ENCODE assay signal across 17 cellular contexts in the genomic region with DNA sequence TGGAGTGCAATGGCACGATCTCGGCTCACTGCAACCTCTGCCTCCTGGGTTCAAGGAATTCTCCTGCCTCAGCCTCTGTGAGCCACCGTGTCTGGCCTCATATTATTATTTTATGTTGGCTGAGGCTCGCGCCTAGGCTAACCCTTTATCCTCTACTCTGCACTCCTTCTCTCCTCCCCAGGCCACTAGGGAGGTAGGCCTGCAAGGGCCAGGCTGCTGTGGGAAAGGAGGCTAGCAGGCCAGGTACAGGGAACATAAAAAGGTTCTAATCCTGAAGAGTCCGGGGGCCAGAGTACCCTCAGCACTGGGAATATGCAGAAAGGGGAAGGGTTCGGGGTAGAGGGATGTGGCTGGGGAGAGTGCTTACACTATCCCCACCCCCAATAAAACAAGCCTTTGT. TPM values are rescaled to one million over a fixed set of nuclear protein-coding genes. Genes with fewer than 3 reads are reported as not detected.
A peak's percentile ranks its signal among the peaks of the same experiment; 100 is the strongest.
DNase-seq lines count a peak whose midpoint lies in the region; ATAC-seq and TF ChIP-seq lines count a peak whose summit lies in the region.
"Had no signal": no experiment of that assay in that cellular context is flagged by ENCODE, and none has a peak within 500 bp of the region (broad histone marks: within the 10 kb centered on the region; RNA-seq: fewer than 3 reads in every experiment).

No MANE protein-coding gene starts in this region.

- H3K36me3 ChIP-seq in cardiac muscle cell (peaks cover 36% of the 10 kb centered on the region), GM23338 (ENCODE audit: insufficient read depth) (no peaks in the 10 kb centered on the region)
- H3K36me3 ChIP-seq: BLaER1 had no signal

- H3K9me3 ChIP-seq in cardiac muscle cell (ENCODE audit: low read depth) = no peaks in the 10 kb centered on the region
- H3K9me3 ChIP-seq in right cardiac atrium (ENCODE audit: control insufficient read depth, low read length) = no peaks in the 10 kb centered on the region
- H3K9me3 ChIP-seq: BLaER1 had no signal

- H3K9me2 ChIP-seq in GM23338 (ENCODE audit: insufficient read depth) = no peaks in the 10 kb centered on the region

- no peaks in the 10 kb centered on the region for H3K27me3 Mint-ChIP-seq in GM23338 (ENCODE audit: insufficient read depth, low read depth, poor library complexity)
- no peaks in the 10 kb centered on the region for H3K27me3 Mint-ChIP-seq in mesothelial cell of epicardium (ENCODE audit: low read depth)
- H3K27me3 Mint-ChIP-seq: CD8-positive, alpha-beta memory T cell had no signal

- no peaks in the 10 kb centered on the region for H3K27me3 ChIP-seq in cardiac muscle cell
- H3K27me3 ChIP-seq in GM23338 (ENCODE audit: insufficient read depth) = no peaks in the 10 kb centered on the region
- H3K27me3 ChIP-seq in right cardiac atrium (ENCODE audit: control insufficient read depth, insufficient read depth) = no peaks in the 10 kb centered on the region
- H3K27me3 ChIP-seq: BLaER1 had no signal

- H3K4me3 ChIP-seq in cardiac muscle cell = no peak overlapping the region
- H3K4me3 ChIP-seq in GM23338 = no peak overlapping the region
- no peak overlapping the region for H3K4me3 ChIP-seq in right cardiac atrium (ENCODE audit: low read length)
- H3K4me3 ChIP-seq: BLaER1 had no signal

- H3K4me3 Mint-ChIP-seq in GM23338 (no peak overlapping the region), mesothelial cell of epicardium (no peak overlapping the region)
- H3K4me3 Mint-ChIP-seq: CD8-positive, alpha-beta memory T cell; HFFc6 had no signal

- H3K36me3 Mint-ChIP-seq in GM23338 (ENCODE audit: low read depth) (peaks cover 8% of the 10 kb centered on the region), mesothelial cell of epicardium (peaks cover 7% of the 10 kb centered on the region)
- H3K36me3 Mint-ChIP-seq: CD8-positive, alpha-beta memory T cell had no signal

- no peaks in the 10 kb centered on the region for H4K20me1 ChIP-seq in GM23338 (replicated peaks; ENCODE audit: insufficient read depth)
- H4K20me1 ChIP-seq: BLaER1 had no signal

- no peak overlapping the region for H2AFZ ChIP-seq in GM23338

- WGBS in right cardiac atrium = 75% methylated on average over 7 of the region's 7 CpGs

- intact Hi-C loops in left ventricle myocardium superior (cut with micrococcal nuclease) (no loop called here), right cardiac atrium (cut with DNase I) (no loop called here)

- H3K27ac ChIP-seq in cardiac muscle cell (peak overlapping the region; percentile 95), GM23338 (ENCODE audit: low read depth) (no peak overlapping the region), right cardiac atrium (ENCODE audit: low read length) (peak overlapping the region; percentile 57)
- H3K27ac ChIP-seq: BLaER1 had no signal

- peaks cover 34% of the 10 kb centered on the region for H3K79me2 ChIP-seq in GM23338 (replicated peaks; ENCODE audit: insufficient read depth)

- H3K4me2 ChIP-seq in GM23338 = no peak overlapping the region
- H3K4me2 ChIP-seq: BLaER1 had no signal

- no peak overlapping the region for H3K27ac Mint-ChIP-seq in GM23338
- H3K27ac Mint-ChIP-seq in mesothelial cell of epicardium = peak overlapping the region; percentile 78
- H3K27ac Mint-ChIP-seq: CD8-positive, alpha-beta memory T cell; HFFc6 had no signal

- DNase-seq in cardiac muscle cell (ENCODE audit: low read depth in 1 of 2, low spot score in 1 of 2) = no peak
- DNase-seq in left ventricle myocardium superior = no peak
- DNase-seq in GM23338 (ENCODE audit: low spot score) = no peak
- DNase-seq in right cardiac atrium = no peak
- DNase-seq in mesothelial cell of epicardium (ENCODE audit: low spot score in 2 of 2, unreplicated experiment in 2 of 2) = no peak
- DNase-seq: 8988T; AML-193; Caco-2; CD8-positive, alpha-beta memory T cell; DND-41; GF-D8; HCEC 1CT; HFFc6 had no signal

- no peak for ATAC-seq in left ventricle myocardium superior
- ATAC-seq in GM23338 = peak; percentile 19; the same call in 2 of the 3 replicates
- no peak for ATAC-seq in right cardiac atrium
- ATAC-seq in GM21423 (IDR thresholded peaks at IDR 0.05; ENCODE audit: unreplicated experiment) = no peak
- no peak for ATAC-seq in HG03378 (IDR thresholded peaks at IDR 0.05; ENCODE audit: unreplicated experiment)
- no peak for ATAC-seq in HG02588 (IDR thresholded peaks at IDR 0.05; ENCODE audit: unreplicated experiment)

- H3K4me1 ChIP-seq in cardiac muscle cell (ENCODE audit: low read depth) (peaks cover 85% of the 10 kb centered on the region), GM23338 (ENCODE audit: insufficient read depth) (peaks cover 41% of the 10 kb centered on the region), right cardiac atrium (ENCODE audit: control insufficient read depth, insufficient read depth, low read length) (peaks cover 5% of the 10 kb centered on the region)
- H3K4me1 ChIP-seq: BLaER1 had no signal

- H3K9me3 Mint-ChIP-seq in GM23338 (no peaks in the 10 kb centered on the region), mesothelial cell of epicardium (no peaks in the 10 kb centered on the region)
- H3K9me3 Mint-ChIP-seq: CD8-positive, alpha-beta memory T cell; HFFc6 had no signal

- no peaks in the 10 kb centered on the region for H3F3A ChIP-seq in GM23338 (replicated peaks; ENCODE audit: low read depth)

- TF ChIP-seq CTCF in cardiac muscle cell (IDR thresholded peaks at IDR 0.05; ENCODE audit: low read depth, low read length) (no peak), GM23338 (conservative IDR thresholded peaks at IDR 0.05; ENCODE audit: low read depth in 2 of 2) (no peak), mesothelial cell of epicardium (IDR thresholded peaks at IDR 0.05; ENCODE audit: unreplicated experiment) (no peak)

- H3K4me1 Mint-ChIP-seq in GM23338 (peaks cover 27% of the 10 kb centered on the region), mesothelial cell of epicardium (peaks cover 59% of the 10 kb centered on the region)
- H3K4me1 Mint-ChIP-seq: CD8-positive, alpha-beta memory T cell had no signal

TF ChIP-seq in GM23338, 12 proteins besides CTCF, POLR2A, EP300 and RAD21 (continues in another document):
- TF ChIP-seq ZNF462 (CRISPR knock-in tag; IDR thresholded peaks at IDR 0.05) = no peak
- TF ChIP-seq EZH2 (IDR thresholded peaks at IDR 0.05; ENCODE audit: low read depth, unreplicated experiment) = no peak

RNA-seq across cellular contexts. Expression of gene PKP2, which starts 14.9 kb away (rescaled TPM):
- total RNA-seq in cardiac muscle cell = 362 and 376 TPM in 2 replicates
- polyA plus RNA-seq in cardiac muscle cell = 363 and 451 TPM in 2 replicates
- total RNA-seq in left ventricle myocardium superior = 423 TPM
- 47.6 and 49.9 TPM in 2 replicates for total RNA-seq in GM23338 (2014; rRNA removed; shearing (Covaris generic))
- 17.8 and 24.6 TPM in 2 replicates for polyA plus RNA-seq in GM23338 (2016; fragmentation: Nextera tagmentation; extraction: Ambion mirVana)
- total RNA-seq in right cardiac atrium = 100 to 1,000 TPM; 147 to 374 (median 229) TPM
- polyA plus RNA-seq in right cardiac atrium = 84.6 TPM
- 65.3 to 69.5 TPM (median 67.3 TPM) in 3 replicates for total RNA-seq in mesothelial cell of epicardium
